8 cellular contexts compared by ENCODE assay signal in the genomic region with DNA sequence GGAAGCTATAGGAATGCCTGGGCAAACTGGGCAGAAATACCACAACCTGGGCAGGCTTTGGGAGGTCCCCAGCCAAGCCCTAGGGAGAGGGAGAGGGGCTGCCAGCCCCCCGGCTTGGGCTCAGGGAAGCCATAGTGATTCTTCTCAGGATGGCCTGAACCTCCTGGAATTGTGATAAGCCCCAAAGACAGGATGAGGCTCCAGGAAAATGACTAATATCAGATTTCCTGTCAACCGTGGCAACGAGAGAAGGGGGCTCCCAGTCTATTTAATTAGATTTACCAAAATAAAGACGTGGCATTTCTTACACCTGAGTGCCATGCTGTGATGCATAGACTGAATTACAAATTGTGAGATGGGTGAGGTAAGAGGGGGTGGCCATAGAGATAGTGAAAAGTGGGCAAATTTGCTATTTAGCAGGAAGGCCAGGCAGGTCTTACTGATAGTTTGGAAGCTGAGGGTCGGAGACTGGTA. TPM values are rescaled to one million over a fixed set of nuclear protein-coding genes. Genes with fewer than 3 reads are reported as not detected.
DNase-seq lines count a peak whose midpoint lies in the region; ATAC-seq, FAIRE-seq and TF ChIP-seq lines count a peak whose summit lies in the region.

No MANE protein-coding gene starts in this region.

- TF ChIP-seq POLR2A in A549 (IDR thresholded peaks at IDR 0.05; ENCODE audit: low read length), result no peak

- DNase-seq in A549 (ENCODE audit: low read depth in 1 of 2, low spot score in 1 of 2) (no peak), dermis blood vessel endothelial cell (peak; percentile 88), NCI-H82 (lab: John Stamatoyannopoulos, UW) (no peak), EL (no peak), OCI-LY7 (ENCODE audit: low spot score) (no peak)
- no peak for DNase-seq in stimulated activated CD4-positive, alpha-beta T cell treated with anti-CD3 and anti-CD28 coated beads, Interleukin-4, amount 100 ng/mL, for 1 hour

- no peaks in the 10 kb centered on the region for H3K9me3 Mint-ChIP-seq in IgD-negative memory B cell

- POLR2A ChIA-PET in A549 (lab: Yijun Ruan, JAX) (interaction anchor here (0.7 to 2.2 kb wide), 3 partner anchors 20 to 625 kb away, joined by 3 to 9 read pairs (median 4); partner anchors contain the start of gene SERPINH1), OCI-LY7 (lab: Charles Lee) (no interaction called here)

- WGBS in A549 (ENCODE audit: missing lambda C conversion rate), result 68% methylated on average over 5 of the region's 5 CpGs

- no peak for TF ChIP-seq RAD21 in A549 (conservative IDR thresholded peaks at IDR 0.05 in 1 of 2, IDR thresholded peaks at IDR 0.05 in 1 of 2)

- H3K4me3 Mint-ChIP-seq in IgD-negative memory B cell, result peak overlapping the region; percentile 63 to 91 (median 86)

- BruUV-seq in OCI-LY7 (replicated peaks; lab: Mats Ljungman, UMichigan), result no TSS peak

- H3K9me2 ChIP-seq in OCI-LY7 (ENCODE audit: insufficient read depth, low read length), result no peaks in the 10 kb centered on the region

- peaks cover 0 to 7% (median 6%) of the 10 kb centered on the region in 3 donors for H3K4me1 Mint-ChIP-seq in IgD-negative memory B cell

- peaks cover 2% of the 10 kb centered on the region for H3K27me3 Mint-ChIP-seq in IgD-negative memory B cell

- H3K4me1 ChIP-seq in A549 (no peaks in the 10 kb centered on the region; the same call in 2 of the 3 replicates), muscle layer of duodenum (ENCODE audit: control insufficient read depth in 1 of 2, insufficient read depth in 2 of 2, low read length in 2 of 2) (peaks cover 3 to 10% of the 10 kb centered on the region in 2 donors), OCI-LY7 (ENCODE audit: insufficient read depth, low read length, poor library complexity, severe bottlenecking) (no peaks in the 10 kb centered on the region)

- CTCF ChIA-PET in A549 (lab: Yijun Ruan, JAX) (interaction anchor here (1.5 to 3.0 kb wide), 2 partner anchors 9 to 15 kb away, joined by 6 to 11 read pairs; no protein-coding TSS in a partner anchor), OCI-LY7 (lab: Charles Lee; ENCODE audit: unreplicated experiment) (no interaction called here)

- H3K27ac Mint-ChIP-seq in IgD-negative memory B cell, result peak overlapping the region in 1 of 3 donors; percentile 82

- no peaks in the 10 kb centered on the region for H3K79me2 ChIP-seq in OCI-LY7 (ENCODE audit: insufficient read depth, low read depth, low read length)

- H3K4me2 ChIP-seq in A549 (peak overlapping the region; percentile 79), OCI-LY7 (ENCODE audit: low read length) (no peak overlapping the region)

- H3K36me3 Mint-ChIP-seq in IgD-negative memory B cell, result no peaks in the 10 kb centered on the region

- intact Hi-C loops in OCI-LY7 (cut with micrococcal nuclease; ENCODE audit: unreplicated experiment), result no loop called here

- no peak for TF ChIP-seq EP300 in A549 (IDR thresholded peaks at IDR 0.05)

- H3K36me3 ChIP-seq in muscle layer of duodenum (ENCODE audit: control insufficient read depth in 1 of 2, insufficient read depth in 2 of 2, low read length in 2 of 2), result no peaks in the 10 kb centered on the region
- H3K36me3 ChIP-seq in OCI-LY7 (ENCODE audit: insufficient read depth, low read length), result no peaks in the 10 kb centered on the region

- TF ChIP-seq CTCF in A549 (IDR thresholded peaks at IDR 0.05) (no peak), OCI-LY7 (conservative IDR thresholded peaks at IDR 0.05; ENCODE audit: low read length) (no peak)

- H4K20me1 ChIP-seq in OCI-LY7 (ENCODE audit: insufficient read depth, low read length), result no peaks in the 10 kb centered on the region

- H2AFZ ChIP-seq in OCI-LY7 (ENCODE audit: low read length), result no peak overlapping the region

- H3K4me3 ChIP-seq in A549 (peak overlapping the region; percentile 49; the same call in 1 of the 3 replicates), muscle layer of duodenum (ENCODE audit: low read depth in 1 of 2, low read length in 2 of 2) (peak overlapping the region; percentile 70 to 73), OCI-LY7 (ENCODE audit: low read depth, low read length, poor library complexity, severe bottlenecking) (no peak overlapping the region)

- FAIRE-seq in A549 (lab: Jason Lieb, UNC), result no peak

- H3K27ac ChIP-seq in A549 (peak overlapping the region; percentile 78 to 88; a peak in 5 of 6 replicates), muscle layer of duodenum (ENCODE audit: low read length) (peak overlapping the region; percentile 73), OCI-LY7 (ENCODE audit: low read depth, low read length, poor library complexity, severe bottlenecking) (no peak overlapping the region)

- no peaks in the 10 kb centered on the region for H3K27me3 ChIP-seq in muscle layer of duodenum (ENCODE audit: low read depth, low read length)

- no peak for ATAC-seq in A549

- H3K9me3 ChIP-seq in A549 (no peaks in the 10 kb centered on the region), muscle layer of duodenum (ENCODE audit: control insufficient read depth in 1 of 2, low read length in 2 of 2) (no peaks in the 10 kb centered on the region), OCI-LY7 (ENCODE audit: low read length) (no peaks in the 10 kb centered on the region)

TF ChIP-seq in A549, 52 proteins besides CTCF, POLR2A, EP300 and RAD21 (continues in another document):
- TF ChIP-seq CHD2 (IDR thresholded peaks at IDR 0.05; ENCODE audit: low read length, partially characterized antibody) (no peak), NFE2L2 (conservative IDR thresholded peaks at IDR 0.05; ENCODE audit: low read length) (no peak), KDM5A (IDR thresholded peaks at IDR 0.05) (no peak), FOXS1 (CRISPR knock-in tag; IDR thresholded peaks at IDR 0.05) (no peak)
- TF ChIP-seq, protein P1, sequence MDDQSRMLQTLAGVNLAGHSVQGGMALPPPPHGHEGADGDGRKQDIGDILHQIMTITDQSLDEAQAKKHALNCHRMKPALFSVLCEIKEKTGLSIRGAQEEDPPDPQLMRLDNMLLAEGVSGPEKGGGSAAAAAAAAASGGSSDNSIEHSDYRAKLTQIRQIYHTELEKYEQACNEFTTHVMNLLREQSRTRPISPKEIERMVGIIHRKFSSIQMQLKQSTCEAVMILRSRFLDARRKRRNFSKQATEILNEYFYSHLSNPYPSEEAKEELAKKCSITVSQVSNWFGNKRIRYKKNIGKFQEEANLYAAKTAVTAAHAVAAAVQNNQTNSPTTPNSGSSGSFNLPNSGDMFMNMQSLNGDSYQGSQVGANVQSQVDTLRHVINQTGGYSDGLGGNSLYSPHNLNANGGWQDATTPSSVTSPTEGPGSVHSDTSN (IDR thresholded peaks at IDR 0.05), result no peak
- TF ChIP-seq, protein P2, sequence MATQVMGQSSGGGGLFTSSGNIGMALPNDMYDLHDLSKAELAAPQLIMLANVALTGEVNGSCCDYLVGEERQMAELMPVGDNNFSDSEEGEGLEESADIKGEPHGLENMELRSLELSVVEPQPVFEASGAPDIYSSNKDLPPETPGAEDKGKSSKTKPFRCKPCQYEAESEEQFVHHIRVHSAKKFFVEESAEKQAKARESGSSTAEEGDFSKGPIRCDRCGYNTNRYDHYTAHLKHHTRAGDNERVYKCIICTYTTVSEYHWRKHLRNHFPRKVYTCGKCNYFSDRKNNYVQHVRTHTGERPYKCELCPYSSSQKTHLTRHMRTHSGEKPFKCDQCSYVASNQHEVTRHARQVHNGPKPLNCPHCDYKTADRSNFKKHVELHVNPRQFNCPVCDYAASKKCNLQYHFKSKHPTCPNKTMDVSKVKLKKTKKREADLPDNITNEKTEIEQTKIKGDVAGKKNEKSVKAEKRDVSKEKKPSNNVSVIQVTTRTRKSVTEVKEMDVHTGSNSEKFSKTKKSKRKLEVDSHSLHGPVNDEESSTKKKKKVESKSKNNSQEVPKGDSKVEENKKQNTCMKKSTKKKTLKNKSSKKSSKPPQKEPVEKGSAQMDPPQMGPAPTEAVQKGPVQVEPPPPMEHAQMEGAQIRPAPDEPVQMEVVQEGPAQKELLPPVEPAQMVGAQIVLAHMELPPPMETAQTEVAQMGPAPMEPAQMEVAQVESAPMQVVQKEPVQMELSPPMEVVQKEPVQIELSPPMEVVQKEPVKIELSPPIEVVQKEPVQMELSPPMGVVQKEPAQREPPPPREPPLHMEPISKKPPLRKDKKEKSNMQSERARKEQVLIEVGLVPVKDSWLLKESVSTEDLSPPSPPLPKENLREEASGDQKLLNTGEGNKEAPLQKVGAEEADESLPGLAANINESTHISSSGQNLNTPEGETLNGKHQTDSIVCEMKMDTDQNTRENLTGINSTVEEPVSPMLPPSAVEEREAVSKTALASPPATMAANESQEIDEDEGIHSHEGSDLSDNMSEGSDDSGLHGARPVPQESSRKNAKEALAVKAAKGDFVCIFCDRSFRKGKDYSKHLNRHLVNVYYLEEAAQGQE (IDR thresholded peaks at IDR 0.05), result no peak

RNA-seq across cellular contexts. Expression of gene SERPINH1, which starts 20.4 kb away (rescaled TPM):
- 70.7 and 79.3 TPM in 2 replicates for polyA plus RNA-seq in A549 (2011; rRNA removed)
- 113 and 144 TPM in 2 replicates for polyA plus RNA-seq in A549 (2012; cell fraction: cytosol; rRNA removed)
- polyA plus RNA-seq in A549 (2012; cell fraction: nucleus; rRNA removed), result 212 and 377 TPM in 2 replicates
- polyA plus RNA-seq in A549 (2017; fragmentation: RNase III; extraction: RNeasy Plus Mini Kit Qiagen cat#74134 plus additional on column Dnase treatment), result 151 to 162 TPM (median 151 TPM) in 3 replicates
- 48.4 and 51.1 TPM in 2 replicates for polyA minus RNA-seq in A549 (2011; rRNA and poly(A)+ RNA removed)
- polyA plus RNA-seq in IgD-negative memory B cell, result 1.8 TPM
- total RNA-seq in dermis blood vessel endothelial cell, result 552 and 903 TPM in 2 replicates
- total RNA-seq in OCI-LY7 (2014; rRNA removed; shearing (Covaris generic)), result 0.33 TPM in 1 of 2 replicates, not detected in the other
- total RNA-seq in OCI-LY7 (2022), result not detected in 2 replicates

RNA-seq across cellular contexts. Expression of gene GDPD5, which starts 56.8 kb away (rescaled TPM):
- polyA plus RNA-seq in A549 (2011; rRNA removed), result 3.9 and 4.7 TPM in 2 replicates
- polyA plus RNA-seq in A549 (2012; cell fraction: cytosol; rRNA removed), result 4.5 and 7.7 TPM in 2 replicates
- 27.2 and 29.2 TPM in 2 replicates for polyA plus RNA-seq in A549 (2012; cell fraction: nucleus; rRNA removed)
- 5.8 to 7.9 TPM (median 5.9 TPM) in 3 replicates for polyA plus RNA-seq in A549 (2017; fragmentation: RNase III; extraction: RNeasy Plus Mini Kit Qiagen cat#74134 plus additional on column Dnase treatment)
- polyA minus RNA-seq in A549 (2011; rRNA and poly(A)+ RNA removed), result 8.3 and 14.5 TPM in 2 replicates
- polyA plus RNA-seq in IgD-negative memory B cell, result 27.8 TPM
- 37.4 and 40.7 TPM in 2 replicates for total RNA-seq in dermis blood vessel endothelial cell
- total RNA-seq in OCI-LY7 (2014; rRNA removed; shearing (Covaris generic)), result 13.5 and 14.3 TPM in 2 replicates
- 49.9 and 57.3 TPM in 2 replicates for total RNA-seq in OCI-LY7 (2022)

Comparison
In these comparisons a context has a peak if more than half of its experiments do, and no peak if none do; other contexts are left out.
1. RNA of gene SERPINH1, which starts 20.4 kb away (total RNA-seq): 552 to 903 TPM in dermis blood vessel endothelial cell; 0.33 TPM in OCI-LY7; every median in the first group is over 100 times any median in the second.